40 cellular contexts compared by ENCODE assay signal in the genomic region with DNA sequence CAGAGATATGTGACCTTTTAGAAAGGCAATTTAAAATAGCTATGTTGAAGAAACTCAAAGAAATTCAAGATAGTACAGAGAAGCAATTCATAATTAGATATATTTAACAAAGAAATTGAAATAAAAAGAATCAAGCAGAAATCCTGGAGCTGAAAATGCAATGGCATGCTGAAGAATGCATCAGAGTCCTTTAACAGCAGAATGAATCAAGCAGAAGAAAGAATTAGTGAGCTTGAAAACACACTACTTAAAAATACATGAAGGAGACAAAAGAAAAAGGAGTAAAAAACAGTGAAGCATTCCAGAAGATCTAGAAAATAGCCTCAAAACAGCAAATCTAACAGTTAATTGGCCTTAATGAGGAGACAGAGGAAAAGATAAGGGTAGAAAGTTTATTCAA. TPM values are rescaled to one million over a fixed set of nuclear protein-coding genes. Genes with fewer than 3 reads are reported as not detected.
"Had no signal": no experiment of that assay in that cellular context is flagged by ENCODE, and none has a peak within 500 bp of the region (broad histone marks: within the 10 kb centered on the region; RNA-seq: fewer than 3 reads in every experiment).

No MANE protein-coding gene starts in this region.

- H3K4me3 Mint-ChIP-seq: activated B cell treated with CpG ODN at 0.5 μM for 24 hours; activated CD4-positive, alpha-beta memory T cell treated with anti-CD3 and anti-CD28 coated beads for 36 hours; activated CD4-positive, alpha-beta T cell treated with anti-CD3 and anti-CD28 coated beads, Interleukin-2, amount 10 ng/mL, durations not matched to agents 24 days and 14 days; activated CD8-positive, alpha-beta T cell treated with anti-CD3 and anti-CD28 coated beads for 36 hours; activated naive CD4-positive, alpha-beta T cell treated with anti-CD3 and anti-CD28 coated beads for 36 hours; activated naive CD4-positive, alpha-beta T cell treated with anti-CD3 and anti-CD28 coated beads, Interleukin-2, amount 50 U/mL, for 24 hours; activated naive CD8-positive, alpha-beta T cell; activated naive CD8-positive, alpha-beta T cell treated with anti-CD3 and anti-CD28 coated beads, Interleukin-2, amount 10 ng/mL, durations not matched to agents 7 days and 5 days; activated naive CD8-positive, alpha-beta T cell treated with anti-CD3 and anti-CD28 coated beads, Interleukin-2, amount 50 U/mL, for 24 hours; activated T-cell treated with anti-CD3 and anti-CD28 coated beads, Interleukin-2, amount 50 U/mL, for 4 hours; activated T-cell treated with anti-CD3 and anti-CD28 coated beads, Interleukin-2, amount 50 U/mL, for 72 hours; activated T-helper 1 cell treated with anti-CD3 and anti-CD28 coated beads, Interleukin-12 subunit alpha, Interleukin-12 subunit beta, Interleukin-2, Interleukin-4 antibody, amounts not matched to agents 30 ng/mL and 10 ng/mL and 1 ng/mL, durations not matched to agents 14 hours and 24 hours and 36 hours; activated T-helper 17 cell treated with anti-CD3 and anti-CD28 coated beads, Interleukin-2, amount 50 U/mL, for 72 hours; brain; central memory CD8-positive, alpha-beta T cell; T-helper 1 cell treated with Interleukin-12 subunit alpha and Interleukin-12 subunit beta and Interleukin-4 antibody, amounts not matched to agents 30 μg/mL and 1 μg/mL, for 36 hours; T-helper 2 cell treated with Interferon-gamma antibody and Interleukin-4, amounts not matched to agents 5 μg/mL and 100 μg/mL, for 36 hours had no signal

- ATAC-seq: activated CD8-positive, alpha-beta T cell treated with anti-CD3 and anti-CD28 coated beads for 36 hours; activated naive CD8-positive, alpha-beta T cell treated with anti-CD3 and anti-CD28 coated beads, Interleukin-2, amount 50 U/mL, for 24 hours; activated T-cell treated with anti-CD3 and anti-CD28 coated beads, Interleukin-2, amount 50 U/mL, for 4 hours; activated T-cell treated with anti-CD3 and anti-CD28 coated beads, Interleukin-2, amount 50 U/mL, for 72 hours; activated T-helper 17 cell treated with anti-CD3 and anti-CD28 coated beads, Interleukin-2, amount 50 U/mL, for 72 hours had no signal

- DNase-seq: activated B cell treated with CpG ODN at 0.5 μM for 24 hours; activated CD4-positive, alpha-beta memory T cell treated with anti-CD3 and anti-CD28 coated beads for 36 hours; activated CD4-positive, alpha-beta T cell treated with anti-CD3 and anti-CD28 coated beads for 4 hours; activated CD4-positive, alpha-beta T cell treated with anti-CD3 and anti-CD28 coated beads, Interleukin-2, amount 10 ng/mL, durations not matched to agents 24 days and 14 days; activated CD4-positive, alpha-beta T cell treated with anti-CD3 and anti-CD28 coated beads, Interleukin-2, amount 50 U/mL, for 1 hour; activated CD4-positive, alpha-beta T cell treated with anti-CD3 and anti-CD28 coated beads, Interleukin-2, amount 50 U/mL, for 4 hours; activated CD4-positive, CD25-positive, alpha-beta regulatory T cell treated with anti-CD3 and anti-CD28 coated beads, Interleukin-2, amount 50 U/mL, for 72 hours; activated CD8-positive, alpha-beta memory T cell treated with anti-CD3 and anti-CD28 coated beads, Interleukin-2, amount 50 U/mL, for 4 hours; activated CD8-positive, alpha-beta T cell treated with anti-CD3 and anti-CD28 coated beads for 36 hours; activated effector memory CD4-positive, alpha-beta T cell treated with anti-CD3 and anti-CD28 coated beads, Interleukin-2, amount 50 U/mL, for 16 hours; activated gamma-delta T cell treated with Interleukin-2 at 50 U/mL for 16 hours; activated naive CD4-positive, alpha-beta T cell; activated naive CD4-positive, alpha-beta T cell treated with anti-CD3 and anti-CD28 coated beads for 36 hours; activated naive CD8-positive, alpha-beta T cell treated with anti-CD3 and anti-CD28 coated beads, Interleukin-2, amount 10 ng/mL, durations not matched to agents 7 days and 5 days; activated naive CD8-positive, alpha-beta T cell treated with anti-CD3 and anti-CD28 coated beads, Interleukin-2, amount 50 U/mL, for 24 hours; activated T-cell treated with anti-CD3 and anti-CD28 coated beads for 4 hours; activated T-cell treated with anti-CD3 and anti-CD28 coated beads, Interleukin-2, amount 50 U/mL, for 1 hour; activated T-cell treated with anti-CD3 and anti-CD28 coated beads, Interleukin-2, amount 50 U/mL, for 4 hours; activated T-cell treated with anti-CD3 and anti-CD28 coated beads, Interleukin-2, amount 50 U/mL, for 72 hours; amygdala; anterior cingulate cortex; caudate nucleus; cerebellar nuclear complex; T-helper 2 cell; T-helper 9 cell; WERI-Rb-1 had no signal

- FAIRE-seq: bronchial epithelial cell, TTC549 had no signal

- H3K36me3 Mint-ChIP-seq: brain had no signal

- H3K27ac Mint-ChIP-seq: activated B cell treated with CpG ODN at 0.5 μM for 24 hours; activated CD4-positive, alpha-beta memory T cell treated with anti-CD3 and anti-CD28 coated beads for 36 hours; activated CD4-positive, alpha-beta T cell treated with anti-CD3 and anti-CD28 coated beads, Interleukin-2, amount 10 ng/mL, durations not matched to agents 24 days and 14 days; activated CD8-positive, alpha-beta T cell treated with anti-CD3 and anti-CD28 coated beads for 36 hours; activated naive CD4-positive, alpha-beta T cell treated with anti-CD3 and anti-CD28 coated beads for 36 hours; activated naive CD4-positive, alpha-beta T cell treated with anti-CD3 and anti-CD28 coated beads, Interleukin-2, amount 50 U/mL, for 24 hours; activated naive CD8-positive, alpha-beta T cell; activated naive CD8-positive, alpha-beta T cell treated with anti-CD3 and anti-CD28 coated beads, Interleukin-2, amount 10 ng/mL, durations not matched to agents 7 days and 5 days; activated naive CD8-positive, alpha-beta T cell treated with anti-CD3 and anti-CD28 coated beads, Interleukin-2, amount 50 U/mL, for 24 hours; activated T-cell treated with anti-CD3 and anti-CD28 coated beads, Interleukin-2, amount 50 U/mL, for 72 hours; activated T-helper 1 cell treated with anti-CD3 and anti-CD28 coated beads, Interleukin-12 subunit alpha, Interleukin-12 subunit beta, Interleukin-2, Interleukin-4 antibody, amounts not matched to agents 30 ng/mL and 10 ng/mL and 1 ng/mL, durations not matched to agents 14 hours and 24 hours and 36 hours; activated T-helper 17 cell treated with anti-CD3 and anti-CD28 coated beads, Interleukin-2, amount 50 U/mL, for 72 hours; brain; T-helper 1 cell treated with Interleukin-12 subunit alpha and Interleukin-12 subunit beta and Interleukin-4 antibody, amounts not matched to agents 30 μg/mL and 1 μg/mL, for 36 hours; T-helper 2 cell treated with Interferon-gamma antibody and Interleukin-4, amounts not matched to agents 5 μg/mL and 100 μg/mL, for 36 hours had no signal

- H3K4me3 ChIP-seq: ascending aorta, cardiac muscle cell had no signal

- H3K27ac ChIP-seq: ascending aorta, cardiac muscle cell, WERI-Rb-1 had no signal

- H3K36me3 ChIP-seq: ascending aorta, cardiac muscle cell, WERI-Rb-1 had no signal

- H3K27me3 ChIP-seq: ascending aorta, cardiac muscle cell had no signal

RNA-seq across cellular contexts. Expression of a gene that starts 20.0 kb away (rescaled TPM):
- total RNA-seq: activated B cell treated with CpG ODN at 0.5 μM for 24 hours; activated CD4-positive, alpha-beta memory T cell treated with anti-CD3 and anti-CD28 coated beads for 36 hours; activated CD4-positive, alpha-beta T cell treated with anti-CD3 and anti-CD28 coated beads, Interleukin-2, amount 10 ng/mL, durations not matched to agents 24 days and 14 days; activated naive CD4-positive, alpha-beta T cell treated with anti-CD3 and anti-CD28 coated beads for 36 hours; activated naive CD8-positive, alpha-beta T cell treated with anti-CD3 and anti-CD28 coated beads, Interleukin-2, amount 10 ng/mL, durations not matched to agents 7 days and 5 days; activated T-cell treated with anti-CD3 and anti-CD28 coated beads, Interleukin-2, amount 50 U/mL, for 4 hours; activated T-cell treated with anti-CD3 and anti-CD28 coated beads, Interleukin-2, amount 50 U/mL, for 72 hours; activated T-helper 1 cell treated with anti-CD3 and anti-CD28 coated beads, Interleukin-12 subunit alpha, Interleukin-12 subunit beta, Interleukin-2, Interleukin-4 antibody, amounts not matched to agents 30 ng/mL and 10 ng/mL and 1 ng/mL, durations not matched to agents 14 hours and 24 hours and 36 hours; activated T-helper 17 cell treated with anti-CD3 and anti-CD28 coated beads, Interleukin-2, amount 50 U/mL, for 72 hours; ascending aorta; bronchial epithelial cell; cardiac muscle cell; chondrocyte had no signal
- polyA plus RNA-seq: adipose tissue, cardiac muscle cell had no signal
